ENCODE assay signal across 1 cellular context in genomic region chr10:100812978-100813377, GRCh38.
TF ChIP-seq lines count a peak whose summit lies in the region.

No MANE protein-coding gene starts in this region.

TF ChIP-seq in SK-N-SH, 30 proteins besides CTCF, POLR2A, EP300 and RAD21 (continued from another document):
- TF ChIP-seq ZBTB33 (IDR thresholded peaks at IDR 0.05; ENCODE audit: borderline replicate concordance, low read depth) = no peak
- TF ChIP-seq SIN3A (IDR thresholded peaks at IDR 0.05; ENCODE audit: borderline replicate concordance, low read depth, low read length) = no peak
- TF ChIP-seq CHD2 (IDR thresholded peaks at IDR 0.05; ENCODE audit: low read length, partially characterized antibody) = no peak
